9 cellular contexts compared by ENCODE assay signal in genomic region chr13:106619688-106620555, GRCh38. TPM values are rescaled to one million over a fixed set of nuclear protein-coding genes. Genes with fewer than 3 reads are reported as not detected.
DNase-seq lines count a peak whose midpoint lies in the region; ATAC-seq and TF ChIP-seq lines count a peak whose summit lies in the region.
"Had no signal": no experiment of that assay in that cellular context is flagged by ENCODE, and none has a peak within 500 bp of the region (broad histone marks: within the 10 kb centered on the region; RNA-seq: fewer than 3 reads in every experiment).

No MANE protein-coding gene starts in this region.

- TF ChIP-seq CTCF in body of pancreas (IDR thresholded peaks at IDR 0.05), result peak; percentile 32 to 80 (median 70)

- H3K27me3 Mint-ChIP-seq in activated naive CD8-positive, alpha-beta T cell treated with anti-CD3 and anti-CD28 coated beads, Interleukin-2, amount 10 ng/mL, durations not matched to agents 7 days and 5 days, result peaks cover 23% of the 10 kb centered on the region
- peaks cover 27% of the 10 kb centered on the region for H3K27me3 Mint-ChIP-seq in activated naive CD8-positive, alpha-beta T cell treated with anti-CD3 and anti-CD28 coated beads for 36 hours

- no peaks in the 10 kb centered on the region for H3K36me3 Mint-ChIP-seq in activated naive CD8-positive, alpha-beta T cell treated with anti-CD3 and anti-CD28 coated beads, Interleukin-2, amount 10 ng/mL, durations not matched to agents 7 days and 5 days
- no peaks in the 10 kb centered on the region for H3K36me3 Mint-ChIP-seq in activated naive CD8-positive, alpha-beta T cell treated with anti-CD3 and anti-CD28 coated beads for 36 hours

- H3K9me3 Mint-ChIP-seq in activated naive CD8-positive, alpha-beta T cell treated with anti-CD3 and anti-CD28 coated beads, Interleukin-2, amount 10 ng/mL, durations not matched to agents 7 days and 5 days, result no peaks in the 10 kb centered on the region
- no peaks in the 10 kb centered on the region for H3K9me3 Mint-ChIP-seq in activated naive CD8-positive, alpha-beta T cell treated with anti-CD3 and anti-CD28 coated beads for 36 hours

- H3K27ac Mint-ChIP-seq in activated naive CD8-positive, alpha-beta T cell treated with anti-CD3 and anti-CD28 coated beads, Interleukin-2, amount 10 ng/mL, durations not matched to agents 7 days and 5 days, result no peak overlapping the region
- H3K27ac Mint-ChIP-seq in activated naive CD8-positive, alpha-beta T cell treated with anti-CD3 and anti-CD28 coated beads for 36 hours, result no peak overlapping the region

- 17 to 22% methylated on average over 10 of the region's 10 CpGs for WGBS in body of pancreas, 2 donors

- peak overlapping the region; percentile 6 for H3K4me3 Mint-ChIP-seq in activated naive CD8-positive, alpha-beta T cell treated with anti-CD3 and anti-CD28 coated beads, Interleukin-2, amount 10 ng/mL, durations not matched to agents 7 days and 5 days
- no peak overlapping the region for H3K4me3 Mint-ChIP-seq in activated naive CD8-positive, alpha-beta T cell treated with anti-CD3 and anti-CD28 coated beads for 36 hours

- no peaks in the 10 kb centered on the region for H3K36me3 ChIP-seq in body of pancreas (replicated peaks in 1 of 2; ENCODE audit: insufficient read depth in 1 of 2, low read depth in 2 of 2)
- H3K36me3 ChIP-seq: neutrophil had no signal

- intact Hi-C loops in body of pancreas (cut with DNase I), result no loop called here

- TF ChIP-seq POLR2A in body of pancreas (IDR thresholded peaks at IDR 0.05), result no peak

- H3K4me1 Mint-ChIP-seq in activated naive CD8-positive, alpha-beta T cell treated with anti-CD3 and anti-CD28 coated beads, Interleukin-2, amount 10 ng/mL, durations not matched to agents 7 days and 5 days, result peaks cover 4% of the 10 kb centered on the region
- no peaks in the 10 kb centered on the region for H3K4me1 Mint-ChIP-seq in activated naive CD8-positive, alpha-beta T cell treated with anti-CD3 and anti-CD28 coated beads for 36 hours

- no peak overlapping the region for H3K27ac ChIP-seq in body of pancreas
- H3K27ac ChIP-seq: neutrophil had no signal

- H3K4me1 ChIP-seq in body of pancreas, result peaks cover 4% of the 10 kb centered on the region

- H3K4me3 ChIP-seq in body of pancreas, result no peak overlapping the region

- H3K27me3 ChIP-seq in body of pancreas, result no peaks in the 10 kb centered on the region

- H3K9me3 ChIP-seq in body of pancreas, result no peaks in the 10 kb centered on the region
- H3K9me3 ChIP-seq: neutrophil had no signal

- peak; percentile 73 for ATAC-seq in activated naive CD8-positive, alpha-beta T cell treated with anti-CD3 and anti-CD28 coated beads, Interleukin-2, amount 10 ng/mL, durations not matched to agents 7 days and 5 days (ENCODE audit: low read depth)
- ATAC-seq in GM21723 (IDR thresholded peaks at IDR 0.05; ENCODE audit: unreplicated experiment) (peak; percentile 98), body of pancreas (peak; percentile 91)

- no peak for DNase-seq in activated naive CD8-positive, alpha-beta T cell treated with anti-CD3 and anti-CD28 coated beads, Interleukin-2, amount 10 ng/mL, durations not matched to agents 7 days and 5 days
- no peak for DNase-seq in activated naive CD8-positive, alpha-beta T cell treated with anti-CD3 and anti-CD28 coated beads for 36 hours
- DNase-seq in HT1080 (ENCODE audit: low read depth), result peak; percentile 55
- DNase-seq in NOMO-1 (lab: John Stamatoyannopoulos, UW; ENCODE audit: unreplicated experiment in 2 of 2), result peak; percentile 35 to 48
- DNase-seq in body of pancreas, result peak; percentile 24 to 54 (median 44)
- peak; percentile 77 for DNase-seq in iPS-NIHi7 (ENCODE audit: extremely low spot score)
- DNase-seq in stimulated activated CD8-positive, alpha-beta memory T cell treated with anti-CD3 and anti-CD28 coated beads, Interleukin-4, amount 100 ng/mL, for 48 hours, result peak; percentile 30

- POLR2A ChIA-PET in activated naive CD8-positive, alpha-beta T cell treated with anti-CD3 and anti-CD28 coated beads, Interleukin-2, amount 10 ng/mL, durations not matched to agents 7 days and 5 days (lab: Charles Lee), result no interaction called here

RNA-seq across cellular contexts. Expression of gene ARGLU1, which starts 52.0 kb away (rescaled TPM):
- 100 to 1,000 TPM; 171 to 173 TPM for total RNA-seq in activated naive CD8-positive, alpha-beta T cell treated with anti-CD3 and anti-CD28 coated beads, Interleukin-2, amount 10 ng/mL, durations not matched to agents 7 days and 5 days
- 10 to 100 TPM; 65.3 to 72.7 TPM for total RNA-seq in activated naive CD8-positive, alpha-beta T cell treated with anti-CD3 and anti-CD28 coated beads for 36 hours
- 34.1 and 35.7 TPM in 2 replicates for total RNA-seq in HT1080 (2014; rRNA removed; shearing (Covaris generic))
- polyA plus RNA-seq in HT1080 (2015; cell fraction: cytosol; rRNA removed), result 27.0 and 37.5 TPM in 2 replicates
- polyA plus RNA-seq in HT1080 (2015; cell fraction: nucleus; rRNA removed), result 532 and 560 TPM in 2 replicates
- total RNA-seq in body of pancreas, result 10 to 100 TPM; 76.8 to 86.9 TPM

Comparison
In these comparisons a context has a peak if more than half of its experiments do, and no peak if none do; other contexts are left out.
1. DNase-seq: peak in HT1080 (single experiment), NOMO-1 (2 of 2), body of pancreas (4 of 4), iPS-NIHi7 (single experiment) and stimulated activated CD8-positive, alpha-beta memory T cell treated with anti-CD3 and anti-CD28 coated beads, Interleukin-4, amount 100 ng/mL, for 48 hours (single experiment); none in activated naive CD8-positive, alpha-beta T cell treated with anti-CD3 and anti-CD28 coated beads, Interleukin-2, amount 10 ng/mL, durations not matched to agents 7 days and 5 days (single experiment) and activated naive CD8-positive, alpha-beta T cell treated with anti-CD3 and anti-CD28 coated beads for 36 hours (single experiment).
2. Peak in every context shown above with its lines, with median percentiles within 50 percentile points of each other: ATAC-seq.